ENCODE assay signal across 9 cellular contexts in genomic region chr15:95018888-95019545, GRCh38.
DNase-seq lines count a peak whose midpoint lies in the region; TF ChIP-seq lines count a peak whose summit lies in the region.
"Had no signal": no experiment of that assay in that cellular context is flagged by ENCODE, and none has a peak within 500 bp of the region (broad histone marks: within the 10 kb centered on the region; RNA-seq: fewer than 3 reads in every experiment).

No MANE protein-coding gene starts in this region.

- DNase-seq in Caki2 (ENCODE audit: low read depth) (peak; percentile 40), H4 (ENCODE audit: low spot score) (peak; percentile 80), OCI-M1 (lab: John Stamatoyannopoulos, UW) (peak; percentile 25), glomerular visceral epithelial cell (ENCODE audit: extremely low spot score) (peak; percentile 83), midbrain (lab: John Stamatoyannopoulos, UW) (no peak), GM10248 (ENCODE audit: extremely low spot score) (no peak), NCI-H2171 treated with DMSO at 0.1 percent for 48 hours (lab: John Stamatoyannopoulos, UW) (no peak)
- DNase-seq in central memory CD4-positive, alpha-beta T cell: no peak
- DNase-seq: DMS79 treated with DMSO at 0.1 percent for 48 hours had no signal

- CTCF ChIA-PET in GM10248 (lab: Yijun Ruan, JAX): no interaction called here

- POLR2A ChIA-PET in GM10248 (lab: Yijun Ruan, JAX): no interaction called here

- in situ Hi-C loops in Caki2 (cut with HindIII; ENCODE audit: low pct_unique_long_range_greater_than_20kb, low sequenced_read_pairs): no loop called here

- TF ChIP-seq CTCF in GM10248 (IDR thresholded peaks at IDR 0.05; ENCODE audit: control extremely low read depth, extremely low read depth, low read depth, missing control alignments): no peak

Comparison
In these comparisons a context has a peak if more than half of its experiments do, and no peak if none do; other contexts are left out.
1. DNase-seq: peak in Caki2 (single experiment), H4 (single experiment), OCI-M1 (single experiment) and glomerular visceral epithelial cell (single experiment); none in central memory CD4-positive, alpha-beta T cell (single experiment), midbrain (single experiment), GM10248 (single experiment) and NCI-H2171 treated with DMSO at 0.1 percent for 48 hours (single experiment).